In the genomic region with DNA sequence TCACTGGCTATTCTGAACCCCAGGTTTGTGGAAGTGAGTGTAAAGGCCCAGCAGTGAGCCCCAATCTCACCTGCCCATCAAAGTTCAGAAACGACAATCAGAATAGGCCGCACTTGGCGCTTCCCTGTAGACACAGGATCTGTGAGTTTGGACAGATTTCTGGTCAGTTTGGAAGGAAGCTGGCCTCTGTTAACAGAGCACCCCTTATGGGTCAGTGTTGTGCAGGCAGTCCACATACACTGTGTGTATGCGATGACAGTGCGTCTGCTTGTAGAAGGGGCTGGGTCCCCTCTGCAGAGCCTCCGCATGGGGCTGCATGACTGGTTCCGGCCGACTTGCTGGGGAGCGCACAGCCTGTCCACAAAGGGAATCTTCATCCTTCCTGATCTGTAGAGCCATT, we compare ENCODE assay signal across 36 cellular contexts.
"Had no signal": no experiment of that assay in that cellular context is flagged by ENCODE, and none has a peak within 500 bp of the region (broad histone marks: within the 10 kb centered on the region; RNA-seq: fewer than 3 reads in every experiment).

No MANE protein-coding gene starts in this region.

- H3K36me3 Mint-ChIP-seq: activated CD4-positive, alpha-beta memory T cell treated with anti-CD3 and anti-CD28 coated beads for 36 hours; activated naive CD8-positive, alpha-beta T cell treated with anti-CD3 and anti-CD28 coated beads for 36 hours had no signal

- H3K9me3 ChIP-seq: adrenal gland, body of pancreas, breast epithelium had no signal

- ATAC-seq: activated CD8-positive, alpha-beta T cell treated with anti-CD3 and anti-CD28 coated beads for 36 hours; activated naive CD4-positive, alpha-beta T cell treated with anti-CD3 and anti-CD28 coated beads, Interleukin-2, amount 50 U/mL, for 72 hours; activated T-cell treated with anti-CD3 and anti-CD28 coated beads, Interleukin-2, amount 50 U/mL, for 4 hours; activated T-cell treated with anti-CD3 and anti-CD28 coated beads, Interleukin-2, amount 50 U/mL, for 72 hours; activated T-helper 17 cell treated with anti-CD3 and anti-CD28 coated beads, Interleukin-2, amount 50 U/mL, for 72 hours; body of pancreas had no signal

- H3K27ac Mint-ChIP-seq: activated B cell treated with CpG ODN at 0.5 μM for 24 hours; activated CD4-positive, alpha-beta memory T cell treated with anti-CD3 and anti-CD28 coated beads for 36 hours; activated CD8-positive, alpha-beta T cell treated with anti-CD3 and anti-CD28 coated beads for 36 hours; activated naive CD4-positive, alpha-beta T cell treated with anti-CD3 and anti-CD28 coated beads for 36 hours; activated naive CD4-positive, alpha-beta T cell treated with anti-CD3 and anti-CD28 coated beads, Interleukin-2, amount 50 U/mL, for 72 hours; activated naive CD8-positive, alpha-beta T cell treated with anti-CD3 and anti-CD28 coated beads for 36 hours; activated T-cell treated with anti-CD3 and anti-CD28 coated beads, Interleukin-2, amount 50 U/mL, for 72 hours; activated T-helper 1 cell treated with anti-CD3 and anti-CD28 coated beads, Interleukin-12 subunit alpha, Interleukin-12 subunit beta, Interleukin-2, Interleukin-4 antibody, amounts not matched to agents 30 ng/mL and 10 ng/mL and 1 ng/mL, durations not matched to agents 14 hours and 24 hours and 36 hours; activated T-helper 17 cell treated with anti-CD3 and anti-CD28 coated beads, Interleukin-2, amount 50 U/mL, for 72 hours; T-helper 1 cell treated with Interleukin-12 subunit alpha and Interleukin-12 subunit beta and Interleukin-4 antibody, amounts not matched to agents 30 μg/mL and 1 μg/mL, for 36 hours; T-helper 2 cell treated with Interferon-gamma antibody and Interleukin-4, amounts not matched to agents 5 μg/mL and 100 μg/mL, for 36 hours had no signal

- H3K36me3 ChIP-seq: adrenal gland, brain microvascular endothelial cell, breast epithelium had no signal

- H3K4me3 Mint-ChIP-seq: activated B cell treated with CpG ODN at 0.5 μM for 24 hours; activated CD4-positive, alpha-beta memory T cell treated with anti-CD3 and anti-CD28 coated beads for 36 hours; activated CD8-positive, alpha-beta T cell treated with anti-CD3 and anti-CD28 coated beads for 36 hours; activated naive CD4-positive, alpha-beta T cell treated with anti-CD3 and anti-CD28 coated beads for 36 hours; activated naive CD8-positive, alpha-beta T cell treated with anti-CD3 and anti-CD28 coated beads for 36 hours; activated T-cell treated with anti-CD3 and anti-CD28 coated beads, Interleukin-2, amount 50 U/mL, for 4 hours; activated T-cell treated with anti-CD3 and anti-CD28 coated beads, Interleukin-2, amount 50 U/mL, for 72 hours; activated T-helper 1 cell treated with anti-CD3 and anti-CD28 coated beads, Interleukin-12 subunit alpha, Interleukin-12 subunit beta, Interleukin-2, Interleukin-4 antibody, amounts not matched to agents 30 ng/mL and 10 ng/mL and 1 ng/mL, durations not matched to agents 14 hours and 24 hours and 36 hours; activated T-helper 17 cell treated with anti-CD3 and anti-CD28 coated beads, Interleukin-2, amount 50 U/mL, for 72 hours; T-helper 1 cell treated with Interleukin-12 subunit alpha and Interleukin-12 subunit beta and Interleukin-4 antibody, amounts not matched to agents 30 μg/mL and 1 μg/mL, for 36 hours; T-helper 2 cell treated with Interferon-gamma antibody and Interleukin-4, amounts not matched to agents 5 μg/mL and 100 μg/mL, for 36 hours had no signal

- DNase-seq: activated B cell treated with CpG ODN at 0.5 μM for 24 hours; activated CD4-positive, alpha-beta memory T cell treated with anti-CD3 and anti-CD28 coated beads for 36 hours; activated CD4-positive, alpha-beta T cell treated with anti-CD3 and anti-CD28 coated beads for 4 hours; activated CD4-positive, alpha-beta T cell treated with anti-CD3 and anti-CD28 coated beads, Interleukin-2, amount 50 U/mL, for 1 hour; activated CD4-positive, alpha-beta T cell treated with anti-CD3 and anti-CD28 coated beads, Interleukin-2, amount 50 U/mL, for 4 hours; activated CD4-positive, CD25-positive, alpha-beta regulatory T cell treated with anti-CD3 and anti-CD28 coated beads, Interleukin-2, amount 50 U/mL, for 72 hours; activated CD8-positive, alpha-beta memory T cell treated with anti-CD3 and anti-CD28 coated beads, Interleukin-2, amount 50 U/mL, for 4 hours; activated CD8-positive, alpha-beta T cell treated with anti-CD3 and anti-CD28 coated beads for 36 hours; activated effector memory CD4-positive, alpha-beta T cell treated with anti-CD3 and anti-CD28 coated beads, Interleukin-2, amount 50 U/mL, for 16 hours; activated gamma-delta T cell treated with Interleukin-2 at 50 U/mL for 16 hours; activated naive CD4-positive, alpha-beta T cell; activated naive CD4-positive, alpha-beta T cell treated with anti-CD3 and anti-CD28 coated beads for 36 hours; activated naive CD4-positive, alpha-beta T cell treated with anti-CD3 and anti-CD28 coated beads, Interleukin-2, amount 50 U/mL, for 16 hours; activated naive CD8-positive, alpha-beta T cell treated with anti-CD3 and anti-CD28 coated beads for 36 hours; activated T-cell treated with anti-CD3 and anti-CD28 coated beads for 4 hours; activated T-cell treated with anti-CD3 and anti-CD28 coated beads, Interleukin-2, amount 50 U/mL, for 1 hour; activated T-cell treated with anti-CD3 and anti-CD28 coated beads, Interleukin-2, amount 50 U/mL, for 4 hours; activated T-cell treated with anti-CD3 and anti-CD28 coated beads, Interleukin-2, amount 50 U/mL, for 72 hours; amniotic stem cell; aorta; body of pancreas; brain microvascular endothelial cell; central memory CD4-positive, alpha-beta T cell; T-helper 1 cell; T-helper 2 cell; T-helper 9 cell had no signal

- H3K4me1 ChIP-seq: breast epithelium had no signal

- H3K27ac ChIP-seq: adrenal gland, body of pancreas, brain microvascular endothelial cell, breast epithelium, VCaP had no signal

- H3K4me3 ChIP-seq: adrenal gland, body of pancreas, breast epithelium had no signal

- H3K27me3 Mint-ChIP-seq: activated CD4-positive, alpha-beta memory T cell treated with anti-CD3 and anti-CD28 coated beads for 36 hours; activated CD8-positive, alpha-beta T cell treated with anti-CD3 and anti-CD28 coated beads for 36 hours; activated naive CD8-positive, alpha-beta T cell treated with anti-CD3 and anti-CD28 coated beads for 36 hours; activated T-helper 17 cell treated with anti-CD3 and anti-CD28 coated beads, Interleukin-2, amount 50 U/mL, for 72 hours had no signal

- FAIRE-seq: astrocyte, TTC549 had no signal

- H3K27me3 ChIP-seq: adrenal gland, body of pancreas, brain microvascular endothelial cell, breast epithelium had no signal

- H3K9me3 Mint-ChIP-seq: activated B cell treated with CpG ODN at 0.5 μM for 24 hours; activated CD4-positive, alpha-beta memory T cell treated with anti-CD3 and anti-CD28 coated beads for 36 hours; activated CD8-positive, alpha-beta T cell treated with anti-CD3 and anti-CD28 coated beads for 36 hours; activated naive CD4-positive, alpha-beta T cell treated with anti-CD3 and anti-CD28 coated beads for 36 hours; activated naive CD4-positive, alpha-beta T cell treated with anti-CD3 and anti-CD28 coated beads, Interleukin-2, amount 50 U/mL, for 72 hours; activated naive CD8-positive, alpha-beta T cell treated with anti-CD3 and anti-CD28 coated beads for 36 hours; activated T-cell treated with anti-CD3 and anti-CD28 coated beads, Interleukin-2, amount 50 U/mL, for 4 hours; activated T-cell treated with anti-CD3 and anti-CD28 coated beads, Interleukin-2, amount 50 U/mL, for 72 hours; activated T-helper 1 cell treated with anti-CD3 and anti-CD28 coated beads, Interleukin-12 subunit alpha, Interleukin-12 subunit beta, Interleukin-2, Interleukin-4 antibody, amounts not matched to agents 30 ng/mL and 10 ng/mL and 1 ng/mL, durations not matched to agents 14 hours and 24 hours and 36 hours; activated T-helper 17 cell treated with anti-CD3 and anti-CD28 coated beads, Interleukin-2, amount 50 U/mL, for 72 hours; T-helper 1 cell treated with Interleukin-12 subunit alpha and Interleukin-12 subunit beta and Interleukin-4 antibody, amounts not matched to agents 30 μg/mL and 1 μg/mL, for 36 hours; T-helper 2 cell treated with Interferon-gamma antibody and Interleukin-4, amounts not matched to agents 5 μg/mL and 100 μg/mL, for 36 hours had no signal
